8 cellular contexts compared by ENCODE assay signal in genomic region chr1:1307908-1308755, GRCh38. TPM values are rescaled to one million over a fixed set of nuclear protein-coding genes. Genes with fewer than 3 reads are reported as not detected.
DNase-seq lines count a peak whose midpoint lies in the region; ATAC-seq, FAIRE-seq and TF ChIP-seq lines count a peak whose summit lies in the region.

A gene with protein sequence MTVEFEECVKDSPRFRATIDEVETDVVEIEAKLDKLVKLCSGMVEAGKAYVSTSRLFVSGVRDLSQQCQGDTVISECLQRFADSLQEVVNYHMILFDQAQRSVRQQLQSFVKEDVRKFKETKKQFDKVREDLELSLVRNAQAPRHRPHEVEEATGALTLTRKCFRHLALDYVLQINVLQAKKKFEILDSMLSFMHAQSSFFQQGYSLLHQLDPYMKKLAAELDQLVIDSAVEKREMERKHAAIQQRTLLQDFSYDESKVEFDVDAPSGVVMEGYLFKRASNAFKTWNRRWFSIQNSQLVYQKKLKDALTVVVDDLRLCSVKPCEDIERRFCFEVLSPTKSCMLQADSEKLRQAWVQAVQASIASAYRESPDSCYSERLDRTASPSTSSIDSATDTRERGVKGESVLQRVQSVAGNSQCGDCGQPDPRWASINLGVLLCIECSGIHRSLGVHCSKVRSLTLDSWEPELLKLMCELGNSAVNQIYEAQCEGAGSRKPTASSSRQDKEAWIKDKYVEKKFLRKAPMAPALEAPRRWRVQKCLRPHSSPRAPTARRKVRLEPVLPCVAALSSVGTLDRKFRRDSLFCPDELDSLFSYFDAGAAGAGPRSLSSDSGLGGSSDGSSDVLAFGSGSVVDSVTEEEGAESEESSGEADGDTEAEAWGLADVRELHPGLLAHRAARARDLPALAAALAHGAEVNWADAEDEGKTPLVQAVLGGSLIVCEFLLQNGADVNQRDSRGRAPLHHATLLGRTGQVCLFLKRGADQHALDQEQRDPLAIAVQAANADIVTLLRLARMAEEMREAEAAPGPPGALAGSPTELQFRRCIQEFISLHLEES (minus strand): TSS chr1:1307930. CDS start chr1:1307815, 115 bp downstream.
TSS of gene PUSL1 (plus strand) at chr1:1308597. CDS start at chr1:1308644, 47 bp downstream.

- H3K4me1 Mint-ChIP-seq in T-helper 17 cell = peaks cover 17% of the 10 kb centered on the region

- H3K27ac ChIP-seq in right atrium auricular region (peak within 1 kb of the TSS; percentile 95), uterus (peak within 1 kb of the TSS; percentile 87 to 94)

- peak; percentile 95 for FAIRE-seq in GM12892 (lab: Jason Lieb, UNC)

- H3K27me3 ChIP-seq in right atrium auricular region = no peaks in the 10 kb centered on the region
- no peaks in the 10 kb centered on the region for H3K27me3 ChIP-seq in uterus

- H3K36me3 ChIP-seq in right atrium auricular region (peaks cover 20% of the 10 kb centered on the region), uterus (no peaks in the 10 kb centered on the region)

- TF ChIP-seq CTCF in right atrium auricular region (IDR thresholded peaks at IDR 0.05) = peak in 1 of 2 donors; percentile 22
- peak in 2 of 4 experiments; percentile 1 to 21 for TF ChIP-seq CTCF in uterus (IDR thresholded peaks at IDR 0.05)

- intact Hi-C loops in uterus (cut with DNase I; ENCODE audit: low total_unique reads) = loop anchor here (10.0 kb wide), 1 partner anchor 47 kb away; the partner anchor contains the start of gene MXRA8

- TF ChIP-seq POLR2A in GM12892 (IDR thresholded peaks at IDR 0.05; ENCODE audit: low read depth, low read length) = no peak; the same call in 1 of the 2 replicates
- peak in 1 of 2 donors; percentile 54 for TF ChIP-seq POLR2A in uterus (IDR thresholded peaks at IDR 0.05)

- H3K4me3 ChIP-seq in right atrium auricular region (peak within 1 kb of the TSS; percentile 67 to 90), uterus (peak within 1 kb of the TSS; percentile 49 to 66)

- H3K36me3 Mint-ChIP-seq in T-helper 17 cell (ENCODE audit: low read depth) = no peaks in the 10 kb centered on the region

- peak; percentile 98 for DNase-seq in GM12892 (ENCODE audit: insufficient read length)
- DNase-seq in NCI-H1694 (lab: John Stamatoyannopoulos, UW) = peak; percentile 59
- peak; percentile 84 to 90 (median 89) for DNase-seq in T-helper 17 cell
- peak in 55 of 56 donors; percentile 61 to 98 (median 88) for DNase-seq in amygdala (lab: John Stamatoyannopoulos, UW)
- DNase-seq in right atrium auricular region (ENCODE audit: low spot score) = peak; percentile 95
- DNase-seq in putamen (ENCODE audit: low spot score) = peak; percentile 91
- DNase-seq in uterus = peak; percentile 93 to 95

- H3K4me3 Mint-ChIP-seq in T-helper 17 cell = peak within 1 kb of the TSS; percentile 90

- peaks cover 0 to 51% of the 10 kb centered on the region in 2 donors for H3K4me1 ChIP-seq in right atrium auricular region
- H3K4me1 ChIP-seq in uterus = peaks cover 0 to 36% of the 10 kb centered on the region in 2 donors

- peak; percentile 60 for ATAC-seq in HG02840 (IDR thresholded peaks at IDR 0.05; ENCODE audit: low FRiP score, unreplicated experiment)
- ATAC-seq in T-helper 17 cell = peak; percentile 82

- H3K27me3 Mint-ChIP-seq in T-helper 17 cell = no peaks in the 10 kb centered on the region

- H3K9me3 ChIP-seq in T-helper 17 cell (ENCODE audit: control insufficient read depth, low read length, poor library complexity, severe bottlenecking) = no peaks in the 10 kb centered on the region
- no peaks in the 10 kb centered on the region for H3K9me3 ChIP-seq in right atrium auricular region
- no peaks in the 10 kb centered on the region for H3K9me3 ChIP-seq in uterus

- H3K27ac Mint-ChIP-seq in T-helper 17 cell = peak within 1 kb of the TSS; percentile 16

RNA-seq across cellular contexts. Expression of the first gene that starts in this region (rescaled TPM):
- polyA plus RNA-seq in GM12892 (2012; ENCODE audit: missing spikeins) = 18.0 TPM
- 10 to 100 TPM; 63.5 to 66.2 TPM for total RNA-seq in T-helper 17 cell
- total RNA-seq in right atrium auricular region = 10 to 100 TPM; 19.5 to 20.4 TPM
- 10 to 100 TPM; 11.2 to 98.5 (median 44.0) TPM for total RNA-seq in uterus

RNA-seq across cellular contexts. Expression of gene PUSL1, which starts in this region (rescaled TPM):
- polyA plus RNA-seq in GM12892 (2012; ENCODE audit: missing spikeins) = 3.1 TPM
- total RNA-seq in T-helper 17 cell (10 to 100 TPM; 10.6 to 14.9 TPM), right atrium auricular region (10 to 100 TPM; 14.5 to 24.8 TPM), uterus (10 to 100 TPM; 14.7 to 34.1 (median 24.3) TPM)

Comparison
In these comparisons a context has a peak if more than half of its experiments do, and no peak if none do; other contexts are left out.
1. Peak in every context shown above with its lines: DNase-seq, ATAC-seq, H3K4me3 ChIP-seq and H3K27ac ChIP-seq.